ENCODE assay signal across 8 cellular contexts in genomic region chr12:122752464-122753212, GRCh38. TPM values are rescaled to one million over a fixed set of nuclear protein-coding genes. Genes with fewer than 3 reads are reported as not detected.
DNase-seq lines count a peak whose midpoint lies in the region; ATAC-seq and TF ChIP-seq lines count a peak whose summit lies in the region.

TSS of gene DENR (plus strand) at chr12:122752824. CDS start at chr12:122753702, 878 bp downstream.

- H3K9me3 Mint-ChIP-seq in endothelial cell (ENCODE audit: unreplicated experiment) (no peaks in the 10 kb centered on the region), mesothelial cell of epicardium (no peaks in the 10 kb centered on the region)

- peak; percentile 64 for DNase-seq in DMS 273 treated with DMSO at 0.1 percent for 48 hours (lab: John Stamatoyannopoulos, UW)
- peak; percentile 76 for DNase-seq in HuH-7 (ENCODE audit: low spot score)
- peak; percentile 99 for DNase-seq in activated CD8-positive, alpha-beta memory T cell treated with anti-CD3 and anti-CD28 coated beads, Interleukin-2, amount 50 U/mL, for 48 hours
- DNase-seq in endothelial cell (ENCODE audit: low spot score) = peak; percentile 100
- DNase-seq in mesothelial cell of epicardium (ENCODE audit: low spot score in 2 of 2, unreplicated experiment in 2 of 2) = peak; percentile 99 to 100
- peak; percentile 99 for DNase-seq in stimulated activated CD8-positive, alpha-beta memory T cell treated with anti-CD3 and anti-CD28 coated beads, Interleukin-15, amount 100 ng/mL, for 48 hours (ENCODE audit: low read depth in 2 of 2)

- peaks cover 30% of the 10 kb centered on the region for H3K4me1 ChIP-seq in OCI-LY1 (ENCODE audit: insufficient read depth, low read length, severe bottlenecking)

- H3K9me2 ChIP-seq in OCI-LY1 (ENCODE audit: low read depth, low read length) = no peaks in the 10 kb centered on the region

- H3K27ac ChIP-seq in OCI-LY1 (ENCODE audit: low read depth, low read length, poor library complexity, severe bottlenecking) = peak within 1 kb of the TSS; percentile 55

- peak within 1 kb of the TSS; percentile 93 for H3K9ac ChIP-seq in OCI-LY1 (ENCODE audit: low read length)

- peaks cover 39% of the 10 kb centered on the region for H3K36me3 ChIP-seq in OCI-LY1 (ENCODE audit: insufficient read depth, low read length)

- H3K4me1 Mint-ChIP-seq in endothelial cell (ENCODE audit: unreplicated experiment) (peaks cover 51% of the 10 kb centered on the region), mesothelial cell of epicardium (peaks cover 54% of the 10 kb centered on the region)

- H3K27me3 Mint-ChIP-seq in endothelial cell (ENCODE audit: unreplicated experiment) (peaks cover 11% of the 10 kb centered on the region), mesothelial cell of epicardium (ENCODE audit: low read depth) (no peaks in the 10 kb centered on the region)

- no peak within 1 kb of the TSS for H2AFZ ChIP-seq in OCI-LY1 (ENCODE audit: low read length)

- H4K20me1 ChIP-seq in OCI-LY1 (ENCODE audit: insufficient read depth, low read length) = no peaks in the 10 kb centered on the region

- peak within 1 kb of the TSS; percentile 89 for H3K4me3 ChIP-seq in OCI-LY1 (ENCODE audit: low read depth, low read length, poor library complexity, severe bottlenecking)

- H3K27ac Mint-ChIP-seq in endothelial cell (ENCODE audit: unreplicated experiment) (peak within 1 kb of the TSS; percentile 97), mesothelial cell of epicardium (peak within 1 kb of the TSS; percentile 98)

- peak; percentile 91 for ATAC-seq in GM21515 (IDR thresholded peaks at IDR 0.05; ENCODE audit: unreplicated experiment)

- peaks cover 39% of the 10 kb centered on the region for H3K36me3 Mint-ChIP-seq in endothelial cell (ENCODE audit: low read depth, unreplicated experiment)
- peaks cover 25% of the 10 kb centered on the region for H3K36me3 Mint-ChIP-seq in mesothelial cell of epicardium

- peak within 1 kb of the TSS; percentile 91 for H3K4me2 ChIP-seq in OCI-LY1 (ENCODE audit: low read length)

- H3K9me3 ChIP-seq in OCI-LY1 (ENCODE audit: low read length) = no peaks in the 10 kb centered on the region

- H3K27me3 ChIP-seq in OCI-LY1 (ENCODE audit: insufficient read depth, low read length) = no peaks in the 10 kb centered on the region

- H3F3A ChIP-seq in OCI-LY1 (ENCODE audit: insufficient read depth, low read length) = no peaks in the 10 kb centered on the region

- peak; percentile 86 for TF ChIP-seq CTCF in OCI-LY1 (IDR thresholded peaks at IDR 0.05; ENCODE audit: low read length)
- TF ChIP-seq CTCF in endothelial cell (IDR thresholded peaks at IDR 0.05; ENCODE audit: unreplicated experiment) = peak; percentile 62
- TF ChIP-seq CTCF in mesothelial cell of epicardium (IDR thresholded peaks at IDR 0.05; ENCODE audit: unreplicated experiment) = peak; percentile 69

- H3K4me3 Mint-ChIP-seq in endothelial cell (ENCODE audit: unreplicated experiment) (peak within 1 kb of the TSS; percentile 99), mesothelial cell of epicardium (peak within 1 kb of the TSS; percentile 90)

- peaks cover 16% of the 10 kb centered on the region for H3K79me2 ChIP-seq in OCI-LY1 (ENCODE audit: insufficient read depth, low read length)

RNA-seq across cellular contexts. Expression of gene DENR, which starts in this region (rescaled TPM):
- total RNA-seq in endothelial cell (ENCODE audit: unreplicated experiment) = 79.7 TPM
- total RNA-seq in mesothelial cell of epicardium = 66.4 to 69.5 TPM (median 69.4 TPM) in 3 replicates

Comparison
In these comparisons a context has a peak if more than half of its experiments do, and no peak if none do; other contexts are left out.
1. Peak in every context shown above with its lines: DNase-seq, ATAC-seq, H3K4me3 ChIP-seq and H3K27ac ChIP-seq.